In genomic region chr1:248786106-248786665, GRCh38 we compare ENCODE assay signal across 11 cellular contexts. TPM values are rescaled to one million over a fixed set of nuclear protein-coding genes. Genes with fewer than 3 reads are reported as not detected.
A peak's percentile ranks its signal among the peaks of the same experiment; 100 is the strongest.
DNase-seq lines count a peak whose midpoint lies in the region; ATAC-seq and TF ChIP-seq lines count a peak whose summit lies in the region.
"Had no signal": no experiment of that assay in that cellular context is flagged by ENCODE, and none has a peak within 500 bp of the region (broad histone marks: within the 10 kb centered on the region; RNA-seq: fewer than 3 reads in every experiment).

No MANE protein-coding gene starts in this region.

- no peak overlapping the region for H3K27ac Mint-ChIP-seq in activated CD4-positive, alpha-beta T cell treated with anti-CD3 and anti-CD28 coated beads, Interleukin-2, amount 10 ng/mL, durations not matched to agents 24 days and 14 days
- peak overlapping the region; percentile 48 for H3K27ac Mint-ChIP-seq in stimulated activated naive B cell treated with anti-CD40 and anti-IgM and Interleukin-4, amounts not matched to agents 10 μg/mL and 1 μg/mL and 100 μg/mL, for 72 hours
- H3K27ac Mint-ChIP-seq: activated naive CD8-positive, alpha-beta T cell had no signal

- peak; percentile 52 for DNase-seq in activated CD4-positive, alpha-beta T cell treated with anti-CD3 and anti-CD28 coated beads, Interleukin-2, amount 10 ng/mL, durations not matched to agents 24 days and 14 days
- DNase-seq in activated CD4-positive, alpha-beta T cell treated with anti-CD3 and anti-CD28 coated beads for 48 hours: no peak
- DNase-seq in NOMO-1 treated with dmso at 0.1 percent for 144 hours (lab: John Stamatoyannopoulos, UW; ENCODE audit: unreplicated experiment): peak; percentile 63
- no peak for DNase-seq in stimulated activated naive B cell treated with anti-CD40 and anti-IgM and Interleukin-4, amounts not matched to agents 10 μg/mL and 1 μg/mL and 100 μg/mL, for 72 hours
- DNase-seq in NCI-H1048 (lab: John Stamatoyannopoulos, UW): no peak
- DNase-seq in suprapubic skin (ENCODE audit: low spot score in 2 of 2): no peak
- DNase-seq: islet precursor cell had no signal

- no peak overlapping the region for H3K27ac ChIP-seq in suprapubic skin

- H3K9me3 ChIP-seq in suprapubic skin: no peaks in the 10 kb centered on the region

- no peaks in the 10 kb centered on the region for H3K4me1 Mint-ChIP-seq in activated CD4-positive, alpha-beta T cell treated with anti-CD3 and anti-CD28 coated beads, Interleukin-2, amount 10 ng/mL, durations not matched to agents 24 days and 14 days
- H3K4me1 Mint-ChIP-seq in stimulated activated naive B cell treated with anti-CD40 and anti-IgM and Interleukin-4, amounts not matched to agents 10 μg/mL and 1 μg/mL and 100 μg/mL, for 72 hours: peaks cover 28 to 61% of the 10 kb centered on the region in 2 donors

- TF ChIP-seq EP300 in suprapubic skin (IDR thresholded peaks at IDR 0.05): no peak

- H3K9me3 Mint-ChIP-seq in activated CD4-positive, alpha-beta T cell treated with anti-CD3 and anti-CD28 coated beads, Interleukin-2, amount 10 ng/mL, durations not matched to agents 24 days and 14 days: peaks cover 5% of the 10 kb centered on the region
- H3K9me3 Mint-ChIP-seq in stimulated activated naive B cell treated with anti-CD40 and anti-IgM and Interleukin-4, amounts not matched to agents 10 μg/mL and 1 μg/mL and 100 μg/mL, for 72 hours: peaks cover 3 to 5% of the 10 kb centered on the region in 2 donors

- no peak overlapping the region for H3K4me3 ChIP-seq in suprapubic skin

- 71% methylated on average over 5 of the region's 5 CpGs for WGBS in suprapubic skin

- H3K36me3 Mint-ChIP-seq in activated CD4-positive, alpha-beta T cell treated with anti-CD3 and anti-CD28 coated beads, Interleukin-2, amount 10 ng/mL, durations not matched to agents 24 days and 14 days (ENCODE audit: low read depth): no peaks in the 10 kb centered on the region
- peaks cover 2 to 4% of the 10 kb centered on the region in 2 donors for H3K36me3 Mint-ChIP-seq in stimulated activated naive B cell treated with anti-CD40 and anti-IgM and Interleukin-4, amounts not matched to agents 10 μg/mL and 1 μg/mL and 100 μg/mL, for 72 hours

- ATAC-seq in HG03060 (IDR thresholded peaks at IDR 0.05; ENCODE audit: low read depth, unreplicated experiment) (peak; percentile 68), GM21737 (IDR thresholded peaks at IDR 0.05; ENCODE audit: unreplicated experiment) (no peak)
- peak; percentile 93 to 95 for ATAC-seq in stimulated activated naive B cell treated with anti-CD40 and anti-IgM and Interleukin-4, amounts not matched to agents 10 μg/mL and 1 μg/mL and 100 μg/mL, for 72 hours (replicated peaks)

- intact Hi-C loops in activated CD4-positive, alpha-beta T cell treated with anti-CD3 and anti-CD28 coated beads, Interleukin-2, amount 10 ng/mL, durations not matched to agents 24 days and 14 days (cut with micrococcal nuclease): no loop called here

- no peaks in the 10 kb centered on the region for H3K36me3 ChIP-seq in suprapubic skin

- no peak for TF ChIP-seq POLR2A in suprapubic skin (IDR thresholded peaks at IDR 0.05)

- no peak for TF ChIP-seq CTCF in suprapubic skin (IDR thresholded peaks at IDR 0.05)

- no peaks in the 10 kb centered on the region for H3K27me3 Mint-ChIP-seq in activated CD4-positive, alpha-beta T cell treated with anti-CD3 and anti-CD28 coated beads, Interleukin-2, amount 10 ng/mL, durations not matched to agents 24 days and 14 days
- no peaks in the 10 kb centered on the region for H3K27me3 Mint-ChIP-seq in stimulated activated naive B cell treated with anti-CD40 and anti-IgM and Interleukin-4, amounts not matched to agents 10 μg/mL and 1 μg/mL and 100 μg/mL, for 72 hours

- no peaks in the 10 kb centered on the region for H3K27me3 ChIP-seq in suprapubic skin

- peaks cover 5% of the 10 kb centered on the region for H3K4me1 ChIP-seq in suprapubic skin

- no peak overlapping the region for H3K4me3 Mint-ChIP-seq in activated CD4-positive, alpha-beta T cell treated with anti-CD3 and anti-CD28 coated beads, Interleukin-2, amount 10 ng/mL, durations not matched to agents 24 days and 14 days
- peak overlapping the region in 1 of 2 donors; percentile 26 for H3K4me3 Mint-ChIP-seq in stimulated activated naive B cell treated with anti-CD40 and anti-IgM and Interleukin-4, amounts not matched to agents 10 μg/mL and 1 μg/mL and 100 μg/mL, for 72 hours
- H3K4me3 Mint-ChIP-seq: activated naive CD8-positive, alpha-beta T cell had no signal

RNA-seq across cellular contexts. Expression of gene LYPD8, which starts 30.6 kb away (rescaled TPM):
- total RNA-seq in activated CD4-positive, alpha-beta T cell treated with anti-CD3 and anti-CD28 coated beads, Interleukin-2, amount 10 ng/mL, durations not matched to agents 24 days and 14 days: not detected in 2 replicates
- total RNA-seq in suprapubic skin: not detected
- total RNA-seq: posterior vena cava had no signal

RNA-seq across cellular contexts. Expression of gene SH3BP5L, which starts 39.5 kb away (rescaled TPM):
- total RNA-seq in activated CD4-positive, alpha-beta T cell treated with anti-CD3 and anti-CD28 coated beads, Interleukin-2, amount 10 ng/mL, durations not matched to agents 24 days and 14 days: 27.5 and 28.2 TPM in 2 replicates
- 10 to 100 TPM; 23.5 to 41.2 (median 29.4) TPM for total RNA-seq in suprapubic skin

RNA-seq across cellular contexts. Expression of gene ZNF672, which starts 51.8 kb away (rescaled TPM):
- 44.0 and 48.8 TPM in 2 replicates for total RNA-seq in activated CD4-positive, alpha-beta T cell treated with anti-CD3 and anti-CD28 coated beads, Interleukin-2, amount 10 ng/mL, durations not matched to agents 24 days and 14 days
- 10 to 100 TPM; 34.4 to 39.7 (median 38.8) TPM for total RNA-seq in suprapubic skin

Comparison
In these comparisons a context has a peak if more than half of its experiments do, and no peak if none do; other contexts are left out.
1. DNase-seq: peak in activated CD4-positive, alpha-beta T cell treated with anti-CD3 and anti-CD28 coated beads, Interleukin-2, amount 10 ng/mL, durations not matched to agents 24 days and 14 days (single experiment) and NOMO-1 treated with dmso at 0.1 percent for 144 hours (single experiment); none in activated CD4-positive, alpha-beta T cell treated with anti-CD3 and anti-CD28 coated beads for 48 hours (single experiment), stimulated activated naive B cell treated with anti-CD40 and anti-IgM and Interleukin-4, amounts not matched to agents 10 μg/mL and 1 μg/mL and 100 μg/mL, for 72 hours (single experiment), NCI-H1048 (single experiment) and suprapubic skin (0 of 2).